Comparison of ENCODE assay signal across 1 cellular context in the genomic region with DNA sequence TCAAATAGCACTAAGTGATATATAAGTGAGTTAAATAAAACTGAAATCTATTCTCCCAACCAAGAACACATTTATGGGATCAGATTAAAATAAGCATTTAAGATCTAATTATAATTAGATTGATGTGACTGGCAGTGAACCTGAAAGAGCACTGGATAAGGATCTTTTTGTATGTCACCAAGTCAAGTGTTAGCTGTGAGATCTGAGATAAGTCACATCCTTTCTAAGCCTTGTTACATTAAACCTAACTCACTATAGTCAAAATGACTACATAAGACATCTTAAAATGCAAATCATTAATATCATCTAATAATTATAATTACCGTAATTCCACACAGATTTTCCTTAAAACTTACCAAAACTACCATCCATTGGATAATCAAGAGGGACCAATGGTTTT.
TF ChIP-seq lines count a peak whose summit lies in the region.

No MANE protein-coding gene starts in this region.

TF ChIP-seq in GM23338, 12 proteins besides CTCF, POLR2A, EP300 and RAD21 (continued from another document):
- TF ChIP-seq, protein P1, sequence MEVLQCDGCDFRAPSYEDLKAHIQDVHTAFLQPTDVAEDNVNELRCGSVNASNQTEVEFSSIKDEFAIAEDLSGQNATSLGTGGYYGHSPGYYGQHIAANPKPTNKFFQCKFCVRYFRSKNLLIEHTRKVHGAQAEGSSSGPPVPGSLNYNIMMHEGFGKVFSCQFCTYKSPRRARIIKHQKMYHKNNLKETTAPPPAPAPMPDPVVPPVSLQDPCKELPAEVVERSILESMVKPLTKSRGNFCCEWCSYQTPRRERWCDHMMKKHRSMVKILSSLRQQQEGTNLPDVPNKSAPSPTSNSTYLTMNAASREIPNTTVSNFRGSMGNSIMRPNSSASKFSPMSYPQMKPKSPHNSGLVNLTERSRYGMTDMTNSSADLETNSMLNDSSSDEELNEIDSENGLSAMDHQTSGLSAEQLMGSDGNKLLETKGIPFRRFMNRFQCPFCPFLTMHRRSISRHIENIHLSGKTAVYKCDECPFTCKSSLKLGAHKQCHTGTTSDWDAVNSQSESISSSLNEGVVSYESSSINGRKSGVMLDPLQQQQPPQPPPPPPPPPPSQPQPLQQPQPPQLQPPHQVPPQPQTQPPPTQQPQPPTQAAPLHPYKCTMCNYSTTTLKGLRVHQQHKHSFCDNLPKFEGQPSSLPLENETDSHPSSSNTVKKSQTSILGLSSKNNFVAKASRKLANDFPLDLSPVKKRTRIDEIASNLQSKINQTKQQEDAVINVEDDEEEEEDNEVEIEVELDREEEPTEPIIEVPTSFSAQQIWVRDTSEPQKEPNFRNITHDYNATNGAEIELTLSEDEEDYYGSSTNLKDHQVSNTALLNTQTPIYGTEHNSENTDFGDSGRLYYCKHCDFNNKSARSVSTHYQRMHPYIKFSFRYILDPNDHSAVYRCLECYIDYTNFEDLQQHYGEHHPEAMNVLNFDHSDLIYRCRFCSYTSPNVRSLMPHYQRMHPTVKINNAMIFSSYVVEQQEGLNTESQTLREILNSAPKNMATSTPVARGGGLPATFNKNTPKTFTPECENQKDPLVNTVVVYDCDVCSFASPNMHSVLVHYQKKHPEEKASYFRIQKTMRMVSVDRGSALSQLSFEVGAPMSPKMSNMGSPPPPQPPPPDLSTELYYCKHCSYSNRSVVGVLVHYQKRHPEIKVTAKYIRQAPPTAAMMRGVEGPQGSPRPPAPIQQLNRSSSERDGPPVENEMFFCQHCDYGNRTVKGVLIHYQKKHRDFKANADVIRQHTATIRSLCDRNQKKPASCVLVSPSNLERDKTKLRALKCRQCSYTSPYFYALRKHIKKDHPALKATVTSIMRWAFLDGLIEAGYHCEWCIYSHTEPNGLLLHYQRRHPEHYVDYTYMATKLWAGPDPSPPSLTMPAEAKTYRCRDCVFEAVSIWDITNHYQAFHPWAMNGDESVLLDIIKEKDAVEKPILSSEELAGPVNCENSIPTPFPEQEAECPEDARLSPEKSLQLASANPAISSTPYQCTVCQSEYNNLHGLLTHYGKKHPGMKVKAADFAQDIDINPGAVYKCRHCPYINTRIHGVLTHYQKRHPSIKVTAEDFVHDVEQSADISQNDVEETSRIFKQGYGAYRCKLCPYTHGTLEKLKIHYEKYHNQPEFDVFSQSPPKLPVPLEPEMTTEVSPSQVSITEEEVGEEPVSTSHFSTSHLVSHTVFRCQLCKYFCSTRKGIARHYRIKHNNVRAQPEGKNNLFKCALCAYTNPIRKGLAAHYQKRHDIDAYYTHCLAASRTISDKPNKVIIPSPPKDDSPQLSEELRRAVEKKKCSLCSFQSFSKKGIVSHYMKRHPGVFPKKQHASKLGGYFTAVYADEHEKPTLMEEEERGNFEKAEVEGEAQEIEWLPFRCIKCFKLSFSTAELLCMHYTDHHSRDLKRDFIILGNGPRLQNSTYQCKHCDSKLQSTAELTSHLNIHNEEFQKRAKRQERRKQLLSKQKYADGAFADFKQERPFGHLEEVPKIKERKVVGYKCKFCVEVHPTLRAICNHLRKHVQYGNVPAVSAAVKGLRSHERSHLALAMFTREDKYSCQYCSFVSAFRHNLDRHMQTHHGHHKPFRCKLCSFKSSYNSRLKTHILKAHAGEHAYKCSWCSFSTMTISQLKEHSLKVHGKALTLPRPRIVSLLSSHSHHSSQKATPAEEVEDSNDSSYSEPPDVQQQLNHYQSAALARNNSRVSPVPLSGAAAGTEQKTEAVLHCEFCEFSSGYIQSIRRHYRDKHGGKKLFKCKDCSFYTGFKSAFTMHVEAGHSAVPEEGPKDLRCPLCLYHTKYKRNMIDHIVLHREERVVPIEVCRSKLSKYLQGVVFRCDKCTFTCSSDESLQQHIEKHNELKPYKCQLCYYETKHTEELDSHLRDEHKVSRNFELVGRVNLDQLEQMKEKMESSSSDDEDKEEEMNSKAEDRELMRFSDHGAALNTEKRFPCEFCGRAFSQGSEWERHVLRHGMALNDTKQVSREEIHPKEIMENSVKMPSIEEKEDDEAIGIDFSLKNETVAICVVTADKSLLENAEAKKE (CRISPR knock-in tag; IDR thresholded peaks at IDR 0.05): no peak
- TF ChIP-seq CREB1 (CRISPR knock-in tag; IDR thresholded peaks at IDR 0.05; ENCODE audit: low read depth): no peak
- TF ChIP-seq EZH2 (IDR thresholded peaks at IDR 0.05; ENCODE audit: low read depth, unreplicated experiment): no peak
- no peak for TF ChIP-seq EZH2phosphoT487 (IDR thresholded peaks at IDR 0.05; ENCODE audit: unreplicated experiment)
